ENCODE assay signal across 21 cellular contexts in genomic region chr14:51540364-51540763, GRCh38.
DNase-seq lines count a peak whose midpoint lies in the region; ATAC-seq, FAIRE-seq and TF ChIP-seq lines count a peak whose summit lies in the region.
"Had no signal": no experiment of that assay in that cellular context is flagged by ENCODE, and none has a peak within 500 bp of the region (broad histone marks: within the 10 kb centered on the region; RNA-seq: fewer than 3 reads in every experiment).

No MANE protein-coding gene starts in this region.

- POLR2A ChIA-PET in CD8-positive, alpha-beta memory T cell (lab: Charles Lee), result no interaction called here

- no peaks in the 10 kb centered on the region for H3K4me1 Mint-ChIP-seq in CD8-positive, alpha-beta memory T cell
- H3K4me1 Mint-ChIP-seq: IgD-negative memory B cell had no signal

- no peak overlapping the region for H3K27ac Mint-ChIP-seq in CD8-positive, alpha-beta memory T cell
- H3K27ac Mint-ChIP-seq: CD4-positive, alpha-beta T cell; IgD-negative memory B cell; T-helper 2 cell treated with Interferon-gamma antibody and Interleukin-4, amounts not matched to agents 5 μg/mL and 100 μg/mL, for 36 hours had no signal

- peaks cover 0 to 4% (median 0%) of the 10 kb centered on the region in 5 donors for H3K9me3 Mint-ChIP-seq in CD8-positive, alpha-beta memory T cell
- H3K9me3 Mint-ChIP-seq: T-helper 2 cell treated with Interferon-gamma antibody and Interleukin-4, amounts not matched to agents 5 μg/mL and 100 μg/mL, for 36 hours had no signal

- CTCF ChIA-PET in CD8-positive, alpha-beta memory T cell (lab: Charles Lee), result no interaction called here

- H3K4me3 ChIP-seq in HUES48 (ENCODE audit: low read depth, low read length) (no peak overlapping the region), brain microvascular endothelial cell (ENCODE audit: low read depth, low read length) (no peak overlapping the region)
- H3K4me3 ChIP-seq in CD8-positive, alpha-beta memory T cell (ENCODE audit: low read length), result no peak overlapping the region
- H3K4me3 ChIP-seq: body of pancreas, GM12878, lung, sigmoid colon had no signal

- no peak for ATAC-seq in HG02981 (IDR thresholded peaks at IDR 0.05; ENCODE audit: unreplicated experiment)
- ATAC-seq: activated CD4-positive, CD25-positive, alpha-beta regulatory T cell treated with anti-CD3 and anti-CD28 coated beads, Interleukin-2, amount 50 U/mL, for 24 hours; GM12878; Right ventricle myocardium inferior had no signal

- H3K27me3 ChIP-seq in HUES48 (ENCODE audit: control insufficient read depth, insufficient read depth, low read length) (no peaks in the 10 kb centered on the region), brain microvascular endothelial cell (replicated peaks) (no peaks in the 10 kb centered on the region)
- no peaks in the 10 kb centered on the region for H3K27me3 ChIP-seq in CD8-positive, alpha-beta memory T cell (ENCODE audit: insufficient read depth, low read length, poor library complexity, severe bottlenecking)
- H3K27me3 ChIP-seq: body of pancreas, sigmoid colon had no signal

- FAIRE-seq in GM19239 (lab: Jason Lieb, UNC), result no peak
- FAIRE-seq: frontal cortex, GM12878 had no signal

- no peak for TF ChIP-seq CTCF in brain microvascular endothelial cell (IDR thresholded peaks at IDR 0.05; ENCODE audit: low read depth, low read length, missing control alignments)

- in situ Hi-C loops in brain microvascular endothelial cell (cut with HindIII; ENCODE audit: low pct_ligation_motif_present, low sequenced_read_pairs), result no loop called here

- H3K27me3 Mint-ChIP-seq in CD8-positive, alpha-beta memory T cell, result peaks cover 1 to 45% of the 10 kb centered on the region in 2 donors

- no peak overlapping the region for H3K4me3 Mint-ChIP-seq in CD8-positive, alpha-beta memory T cell
- H3K4me3 Mint-ChIP-seq: CD4-positive, alpha-beta T cell; IgD-negative memory B cell; T-helper 2 cell treated with Interferon-gamma antibody and Interleukin-4, amounts not matched to agents 5 μg/mL and 100 μg/mL, for 36 hours had no signal

- peaks cover 4% of the 10 kb centered on the region for H3K9me3 ChIP-seq in HUES48 (ENCODE audit: control insufficient read depth, insufficient read depth, low read length)
- H3K9me3 ChIP-seq in CD8-positive, alpha-beta memory T cell (ENCODE audit: low read length), result no peaks in the 10 kb centered on the region
- H3K9me3 ChIP-seq: neutrophil, sigmoid colon had no signal

- H3K36me3 ChIP-seq in HUES48 (ENCODE audit: control insufficient read depth, insufficient read depth, low read length) (no peaks in the 10 kb centered on the region), brain microvascular endothelial cell (replicated peaks) (no peaks in the 10 kb centered on the region)
- no peaks in the 10 kb centered on the region for H3K36me3 ChIP-seq in CD8-positive, alpha-beta memory T cell (ENCODE audit: insufficient read depth, low read length)
- H3K36me3 ChIP-seq: neutrophil, sigmoid colon had no signal

- H3K9ac ChIP-seq in HUES48 (ENCODE audit: low read depth, low read length), result no peak overlapping the region

- H3K4me1 ChIP-seq in HUES48 (ENCODE audit: control insufficient read depth, insufficient read depth, low read length), result peaks cover 13% of the 10 kb centered on the region
- no peaks in the 10 kb centered on the region for H3K4me1 ChIP-seq in CD8-positive, alpha-beta memory T cell (ENCODE audit: insufficient read depth, low read length)
- H3K4me1 ChIP-seq: body of pancreas had no signal

- H3K36me3 Mint-ChIP-seq in CD8-positive, alpha-beta memory T cell, result no peaks in the 10 kb centered on the region
- H3K36me3 Mint-ChIP-seq: IgD-negative memory B cell had no signal

- H3K27ac ChIP-seq in HUES48 (ENCODE audit: low read depth, low read length) (peak overlapping the region; percentile 62), brain microvascular endothelial cell (peak overlapping the region; percentile 93)
- H3K27ac ChIP-seq in CD8-positive, alpha-beta memory T cell (ENCODE audit: low read depth, low read length), result no peak overlapping the region
- H3K27ac ChIP-seq: body of pancreas, neutrophil had no signal

- DNase-seq in brain microvascular endothelial cell, result no peak
- DNase-seq in glomerular visceral epithelial cell (ENCODE audit: extremely low spot score), result peak; percentile 27
- no peak for DNase-seq in CD8-positive, alpha-beta memory T cell
- DNase-seq in GM19239 (ENCODE audit: insufficient read length, low spot score), result no peak
- no peak for DNase-seq in activated CD8-positive, alpha-beta memory T cell treated with anti-CD3 and anti-CD28 coated beads, Interleukin-2, amount 50 U/mL, for 4 hours
- DNase-seq: activated naive CD4-positive, alpha-beta T cell treated with Interleukin-2 at 50 U/mL for 16 hours; body of pancreas; CD4-positive, alpha-beta T cell; H7; NCI-H2107; sigmoid colon had no signal
